Comparison of ENCODE assay signal across 8 cellular contexts in genomic region chr11:73597340-73597955, GRCh38. TPM values are rescaled to one million over a fixed set of nuclear protein-coding genes. Genes with fewer than 3 reads are reported as not detected.
DNase-seq lines count a peak whose midpoint lies in the region; ATAC-seq and TF ChIP-seq lines count a peak whose summit lies in the region.

No MANE protein-coding gene starts in this region.

- peak overlapping the region; percentile 13 to 95 (median 90) for H3K27ac Mint-ChIP-seq in immature natural killer cell

- peak overlapping the region; percentile 80 for H3K4me3 ChIP-seq in AG04450 (ENCODE audit: low read depth, low read length)
- H3K4me3 ChIP-seq in HCT116 (replicated peaks in 1 of 2; ENCODE audit: low read depth in 1 of 2, low read length in 2 of 2), result peak overlapping the region; percentile 81 to 83
- H3K4me3 ChIP-seq in stomach smooth muscle (ENCODE audit: low read length in 2 of 2), result peak overlapping the region; percentile 95

- no peaks in the 10 kb centered on the region for H3K9me2 ChIP-seq in HCT116 (ENCODE audit: insufficient read depth)

- peaks cover 6 to 16% of the 10 kb centered on the region in 2 experiments; a peak in 3 of 4 replicates for H3K4me1 ChIP-seq in HCT116 (ENCODE audit: control insufficient read depth in 1 of 2, insufficient read depth in 2 of 2, low read length in 2 of 2)
- peaks cover 6% of the 10 kb centered on the region for H3K4me1 ChIP-seq in stomach smooth muscle (ENCODE audit: control insufficient read depth, insufficient read depth, low read length)

- H3K27me3 Mint-ChIP-seq in immature natural killer cell (ENCODE audit: low read depth in 3 of 3), result peaks cover 8 to 16% (median 12%) of the 10 kb centered on the region in 3 donors

- H3K36me3 ChIP-seq in HCT116 (ENCODE audit: control insufficient read depth in 1 of 2, insufficient read depth in 2 of 2, low read length in 2 of 2), result no peaks in the 10 kb centered on the region
- H3K36me3 ChIP-seq in stomach smooth muscle (ENCODE audit: control insufficient read depth in 2 of 2, insufficient read depth in 2 of 2, low read length in 2 of 2), result no peaks in the 10 kb centered on the region

- DNase-seq in AG04450 (ENCODE audit: low read depth, low spot score) (no peak), HCT116 (ENCODE audit: low read depth, low spot score) (no peak), immature natural killer cell (no peak), NCI-H2171 treated with DMSO at 0.1 percent for 48 hours (lab: John Stamatoyannopoulos, UW) (no peak)
- DNase-seq in effector CD8-positive, alpha-beta T cell (lab: John Stamatoyannopoulos, UW), result no peak

- no peaks in the 10 kb centered on the region for H3K9me3 ChIP-seq in AG04450 (ENCODE audit: control insufficient read depth, insufficient read depth, low read length)
- H3K9me3 ChIP-seq in HCT116 (ENCODE audit: control insufficient read depth in 1 of 2, insufficient read depth in 1 of 2, low read depth in 1 of 2, low read length in 2 of 2), result no peaks in the 10 kb centered on the region
- H3K9me3 ChIP-seq in stomach smooth muscle (ENCODE audit: control insufficient read depth in 2 of 2, low read length in 2 of 2), result no peaks in the 10 kb centered on the region

- ATAC-seq in HCT116, result no peak
- ATAC-seq in GM18498 (IDR thresholded peaks at IDR 0.05; ENCODE audit: unreplicated experiment), result no peak

- CTCF ChIA-PET in AG04450 (lab: Charles Lee), result interaction anchor here (0.6 to 2.0 kb wide), 3 partner anchors 119 to 262 kb away, joined by 3 to 5 read pairs (median 3); no protein-coding TSS in a partner anchor
- CTCF ChIA-PET in HCT116 (lab: Charles Lee), result no interaction called here

- H3K9me3 Mint-ChIP-seq in immature natural killer cell, result no peaks in the 10 kb centered on the region

- no peak overlapping the region for H3K27ac ChIP-seq in AG04450 (ENCODE audit: low read depth, low read length)
- peak overlapping the region; percentile 76; the same call in 1 of the 2 replicates for H3K27ac ChIP-seq in HCT116 (ENCODE audit: low read depth, low read length)
- H3K27ac ChIP-seq in angular gyrus (ENCODE audit: low read depth, low read length), result peak overlapping the region; percentile 84
- H3K27ac ChIP-seq in stomach smooth muscle (ENCODE audit: low read length), result no peak overlapping the region

- POLR2A ChIA-PET in AG04450 (lab: Yijun Ruan, JAX), result interaction anchor here (0.7 to 0.9 kb wide), 2 partner anchors 47 to 65 kb away, joined by 3 to 9 read pairs; no protein-coding TSS in a partner anchor
- POLR2A ChIA-PET in HCT116 (lab: Charles Lee), result no interaction called here

- TF ChIP-seq CTCF in AG04450 (IDR thresholded peaks at IDR 0.05; ENCODE audit: low read depth, low read length) (no peak), HCT116 (IDR thresholded peaks at IDR 0.05 in 2 of 3, conservative IDR thresholded peaks at IDR 0.05 in 1 of 3; ENCODE audit: borderline replicate concordance in 1 of 3, insufficient read depth in 1 of 3, low read depth in 2 of 3, low read length in 2 of 3) (no peak)

- H3K9ac ChIP-seq in HCT116 (ENCODE audit: low read length), result peak overlapping the region; percentile 79
- peak overlapping the region; percentile 42 to 80 for H3K9ac ChIP-seq in stomach smooth muscle (ENCODE audit: low read length in 2 of 2)

- H3K36me3 Mint-ChIP-seq in immature natural killer cell, result no peaks in the 10 kb centered on the region

- H3K4me3 Mint-ChIP-seq in immature natural killer cell, result peak overlapping the region; percentile 91 to 98 (median 96)

- no TSS peak for BruUV-seq in HCT116 (replicated peaks; lab: Mats Ljungman, UMichigan)

- intact Hi-C loops in HCT116 (cut with micrococcal nuclease), result no loop called here

- peaks cover 47% of the 10 kb centered on the region for H3K79me2 ChIP-seq in HCT116 (ENCODE audit: insufficient read depth, low read length)

- H3K27me3 ChIP-seq in AG04450 (ENCODE audit: control insufficient read depth, insufficient read depth, low read length), result no peaks in the 10 kb centered on the region
- H3K27me3 ChIP-seq in HCT116 (ENCODE audit: insufficient read depth, low read length), result no peaks in the 10 kb centered on the region
- H3K27me3 ChIP-seq in stomach smooth muscle (ENCODE audit: control insufficient read depth in 1 of 2, insufficient read depth in 2 of 2, low read length in 2 of 2), result no peaks in the 10 kb centered on the region

- no peak overlapping the region for H2AFZ ChIP-seq in HCT116 (ENCODE audit: low read depth, low read length, poor library complexity, severe bottlenecking)

- no peak for TF ChIP-seq RAD21 in HCT116 (IDR thresholded peaks at IDR 0.05; ENCODE audit: low read depth)

- no peak for TF ChIP-seq POLR2A in HCT116 (IDR thresholded peaks at IDR 0.05; ENCODE audit: borderline replicate concordance, extremely low read depth, insufficient read depth, insufficient read length)

- H3K4me2 ChIP-seq in HCT116 (ENCODE audit: low read length), result peak overlapping the region; percentile 92

- no peaks in the 10 kb centered on the region for H4K20me1 ChIP-seq in HCT116 (ENCODE audit: insufficient read depth)

- H3K4me1 Mint-ChIP-seq in immature natural killer cell, result peaks cover 26 to 43% of the 10 kb centered on the region in 2 donors

- RAD21 ChIA-PET in HCT116 (lab: Charles Lee; ENCODE audit: low non-redundant PET in 1 of 2, low total read pairs in 2 of 2, uncharacterized antibody in 2 of 2, unreplicated experiment in 2 of 2), result no interaction called here

TF ChIP-seq in HCT116, 20 proteins besides CTCF, POLR2A, EP300 and RAD21 (continues in another document):
- no peak for TF ChIP-seq SP1 (IDR thresholded peaks at IDR 0.05; ENCODE audit: low read depth)
- TF ChIP-seq CBX3 (IDR thresholded peaks at IDR 0.05; ENCODE audit: low read depth), result no peak
- TF ChIP-seq ZNF274 (IDR thresholded peaks at IDR 0.05; ENCODE audit: low read depth, low read length), result no peak
- TF ChIP-seq POLR2AphosphoS5 (IDR thresholded peaks at IDR 0.05; ENCODE audit: low read depth, low read length), result no peak
- TF ChIP-seq, protein P1, sequence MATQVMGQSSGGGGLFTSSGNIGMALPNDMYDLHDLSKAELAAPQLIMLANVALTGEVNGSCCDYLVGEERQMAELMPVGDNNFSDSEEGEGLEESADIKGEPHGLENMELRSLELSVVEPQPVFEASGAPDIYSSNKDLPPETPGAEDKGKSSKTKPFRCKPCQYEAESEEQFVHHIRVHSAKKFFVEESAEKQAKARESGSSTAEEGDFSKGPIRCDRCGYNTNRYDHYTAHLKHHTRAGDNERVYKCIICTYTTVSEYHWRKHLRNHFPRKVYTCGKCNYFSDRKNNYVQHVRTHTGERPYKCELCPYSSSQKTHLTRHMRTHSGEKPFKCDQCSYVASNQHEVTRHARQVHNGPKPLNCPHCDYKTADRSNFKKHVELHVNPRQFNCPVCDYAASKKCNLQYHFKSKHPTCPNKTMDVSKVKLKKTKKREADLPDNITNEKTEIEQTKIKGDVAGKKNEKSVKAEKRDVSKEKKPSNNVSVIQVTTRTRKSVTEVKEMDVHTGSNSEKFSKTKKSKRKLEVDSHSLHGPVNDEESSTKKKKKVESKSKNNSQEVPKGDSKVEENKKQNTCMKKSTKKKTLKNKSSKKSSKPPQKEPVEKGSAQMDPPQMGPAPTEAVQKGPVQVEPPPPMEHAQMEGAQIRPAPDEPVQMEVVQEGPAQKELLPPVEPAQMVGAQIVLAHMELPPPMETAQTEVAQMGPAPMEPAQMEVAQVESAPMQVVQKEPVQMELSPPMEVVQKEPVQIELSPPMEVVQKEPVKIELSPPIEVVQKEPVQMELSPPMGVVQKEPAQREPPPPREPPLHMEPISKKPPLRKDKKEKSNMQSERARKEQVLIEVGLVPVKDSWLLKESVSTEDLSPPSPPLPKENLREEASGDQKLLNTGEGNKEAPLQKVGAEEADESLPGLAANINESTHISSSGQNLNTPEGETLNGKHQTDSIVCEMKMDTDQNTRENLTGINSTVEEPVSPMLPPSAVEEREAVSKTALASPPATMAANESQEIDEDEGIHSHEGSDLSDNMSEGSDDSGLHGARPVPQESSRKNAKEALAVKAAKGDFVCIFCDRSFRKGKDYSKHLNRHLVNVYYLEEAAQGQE (IDR thresholded peaks at IDR 0.05; ENCODE audit: low read depth), result no peak
- no peak for TF ChIP-seq SIN3A (IDR thresholded peaks at IDR 0.05; ENCODE audit: low read depth)
- TF ChIP-seq MAX (IDR thresholded peaks at IDR 0.05), result no peak
- TF ChIP-seq JUND (IDR thresholded peaks at IDR 0.05), result no peak
- TF ChIP-seq, protein P2, sequence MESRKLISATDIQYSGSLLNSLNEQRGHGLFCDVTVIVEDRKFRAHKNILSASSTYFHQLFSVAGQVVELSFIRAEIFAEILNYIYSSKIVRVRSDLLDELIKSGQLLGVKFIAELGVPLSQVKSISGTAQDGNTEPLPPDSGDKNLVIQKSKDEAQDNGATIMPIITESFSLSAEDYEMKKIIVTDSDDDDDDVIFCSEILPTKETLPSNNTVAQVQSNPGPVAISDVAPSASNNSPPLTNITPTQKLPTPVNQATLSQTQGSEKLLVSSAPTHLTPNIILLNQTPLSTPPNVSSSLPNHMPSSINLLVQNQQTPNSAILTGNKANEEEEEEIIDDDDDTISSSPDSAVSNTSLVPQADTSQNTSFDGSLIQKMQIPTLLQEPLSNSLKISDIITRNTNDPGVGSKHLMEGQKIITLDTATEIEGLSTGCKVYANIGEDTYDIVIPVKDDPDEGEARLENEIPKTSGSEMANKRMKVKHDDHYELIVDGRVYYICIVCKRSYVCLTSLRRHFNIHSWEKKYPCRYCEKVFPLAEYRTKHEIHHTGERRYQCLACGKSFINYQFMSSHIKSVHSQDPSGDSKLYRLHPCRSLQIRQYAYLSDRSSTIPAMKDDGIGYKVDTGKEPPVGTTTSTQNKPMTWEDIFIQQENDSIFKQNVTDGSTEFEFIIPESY (IDR thresholded peaks at IDR 0.05; ENCODE audit: extremely low read depth, insufficient replicate concordance, low read length), result no peak
- TF ChIP-seq EZH2 (IDR thresholded peaks at IDR 0.05), result no peak
- no peak for TF ChIP-seq CEBPB (IDR thresholded peaks at IDR 0.05; ENCODE audit: low read depth)
- no peak for TF ChIP-seq ZFX (IDR thresholded peaks at IDR 0.05)
- no peak for TF ChIP-seq EGR1 (IDR thresholded peaks at IDR 0.05; ENCODE audit: low read depth)
- TF ChIP-seq FOSL1 (IDR thresholded peaks at IDR 0.05; ENCODE audit: low read depth), result no peak

RNA-seq across cellular contexts. Expression of gene FAM168A, which starts 0.5 kb away (rescaled TPM):
- polyA plus RNA-seq in AG04450 (2011; rRNA removed), result 21.3 and 23.6 TPM in 2 replicates
- 36.7 and 50.2 TPM in 2 replicates for polyA minus RNA-seq in AG04450 (2011; rRNA and poly(A)+ RNA removed)
- total RNA-seq in HCT116 (2021; ENCODE audit: unreplicated experiment), result 31.5 TPM
- polyA plus RNA-seq in HCT116 (2012), result 17.5 and 19.7 TPM in 2 replicates
- 1 to 10 TPM; 1.3 to 3.1 (median 1.3) TPM for polyA plus RNA-seq in immature natural killer cell

RNA-seq across cellular contexts. Expression of gene PLEKHB1, which starts 48.9 kb away (rescaled TPM):
- polyA plus RNA-seq in AG04450 (2011; rRNA removed), result 0.61 and 0.78 TPM in 2 replicates
- polyA minus RNA-seq in AG04450 (2011; rRNA and poly(A)+ RNA removed), result 0.14 and 0.48 TPM in 2 replicates
- total RNA-seq in HCT116 (2021; ENCODE audit: unreplicated experiment), result 22.9 TPM
- polyA plus RNA-seq in HCT116 (2012), result 14.5 and 18.7 TPM in 2 replicates
- 10 to 100 TPM in 2 of 3 donors, 1 to 10 TPM in 1; 5.8 to 14.0 (median 10.6) TPM for polyA plus RNA-seq in immature natural killer cell

Comparison
In these comparisons a context has a peak if more than half of its experiments do, and no peak if none do; other contexts are left out.
1. H3K27ac ChIP-seq: peak in HCT116 (single experiment) and angular gyrus (single experiment); none in AG04450 (single experiment) and stomach smooth muscle (single experiment).
2. Peak in every context shown above with its lines, with median percentiles within 50 percentile points of each other: H3K4me3 ChIP-seq.